In genomic region chr18:390748-391478, GRCh38 we compare ENCODE assay signal across 14 cellular contexts.
A peak's percentile ranks its signal among the peaks of the same experiment; 100 is the strongest.
DNase-seq lines count a peak whose midpoint lies in the region; ATAC-seq and TF ChIP-seq lines count a peak whose summit lies in the region.
"Had no signal": no experiment of that assay in that cellular context is flagged by ENCODE, and none has a peak within 500 bp of the region (broad histone marks: within the 10 kb centered on the region; RNA-seq: fewer than 3 reads in every experiment).

No MANE protein-coding gene starts in this region.

- TF ChIP-seq CTCF in 22Rv1 (IDR thresholded peaks at IDR 0.05): no peak
- TF ChIP-seq CTCF in left lung (IDR thresholded peaks at IDR 0.05): no peak
- no peak for TF ChIP-seq CTCF in upper lobe of right lung (IDR thresholded peaks at IDR 0.05)
- TF ChIP-seq CTCF in foreskin keratinocyte (conservative IDR thresholded peaks at IDR 0.05): no peak

- no peak overlapping the region for H3K4me3 ChIP-seq in left lung
- H3K4me3 ChIP-seq in upper lobe of right lung: no peak overlapping the region

- ATAC-seq in left lung (peak; percentile 46), upper lobe of right lung (peak; percentile 63), foreskin keratinocyte (no peak)

- H3K36me3 ChIP-seq in left lung: no peaks in the 10 kb centered on the region
- H3K36me3 ChIP-seq in upper lobe of right lung: no peaks in the 10 kb centered on the region

- H3K27ac ChIP-seq in 22Rv1 (peak overlapping the region; percentile 27; the same call in 1 of the 2 replicates), left lung (no peak overlapping the region), upper lobe of right lung (no peak overlapping the region), foreskin keratinocyte (no peak overlapping the region)

- intact Hi-C loops in left lung (cut with DNase I): no loop called here
- intact Hi-C loops in upper lobe of right lung (cut with DNase I): no loop called here

- H3K4me1 ChIP-seq in left lung (peaks cover 2 to 13% of the 10 kb centered on the region in 2 donors), upper lobe of right lung (peaks cover 4% of the 10 kb centered on the region), foreskin keratinocyte (no peaks in the 10 kb centered on the region)
- H3K4me1 ChIP-seq: Caco-2 had no signal

- DNase-seq in CD1c-positive myeloid dendritic cell (ENCODE audit: extremely low spot score): peak; percentile 52
- DNase-seq in left lung: no peak
- no peak for DNase-seq in upper lobe of right lung
- no peak for DNase-seq in DMS79 (lab: John Stamatoyannopoulos, UW)
- DNase-seq in foreskin keratinocyte: no peak
- no peak for DNase-seq in NCI-H1048 (lab: John Stamatoyannopoulos, UW)
- DNase-seq: Caco-2; CD8-positive, alpha-beta memory T cell; DMS79 treated with DMSO at 0.1 percent for 48 hours; EL; GOT3; H9; KG1 had no signal

- H3K9me3 ChIP-seq in left lung (no peaks in the 10 kb centered on the region), upper lobe of right lung (no peaks in the 10 kb centered on the region)
- H3K9me3 ChIP-seq: Caco-2 had no signal

- H3K27me3 ChIP-seq in left lung: no peaks in the 10 kb centered on the region
- H3K27me3 ChIP-seq in upper lobe of right lung: no peaks in the 10 kb centered on the region
- no peaks in the 10 kb centered on the region for H3K27me3 ChIP-seq in foreskin keratinocyte
